In the genomic region with DNA sequence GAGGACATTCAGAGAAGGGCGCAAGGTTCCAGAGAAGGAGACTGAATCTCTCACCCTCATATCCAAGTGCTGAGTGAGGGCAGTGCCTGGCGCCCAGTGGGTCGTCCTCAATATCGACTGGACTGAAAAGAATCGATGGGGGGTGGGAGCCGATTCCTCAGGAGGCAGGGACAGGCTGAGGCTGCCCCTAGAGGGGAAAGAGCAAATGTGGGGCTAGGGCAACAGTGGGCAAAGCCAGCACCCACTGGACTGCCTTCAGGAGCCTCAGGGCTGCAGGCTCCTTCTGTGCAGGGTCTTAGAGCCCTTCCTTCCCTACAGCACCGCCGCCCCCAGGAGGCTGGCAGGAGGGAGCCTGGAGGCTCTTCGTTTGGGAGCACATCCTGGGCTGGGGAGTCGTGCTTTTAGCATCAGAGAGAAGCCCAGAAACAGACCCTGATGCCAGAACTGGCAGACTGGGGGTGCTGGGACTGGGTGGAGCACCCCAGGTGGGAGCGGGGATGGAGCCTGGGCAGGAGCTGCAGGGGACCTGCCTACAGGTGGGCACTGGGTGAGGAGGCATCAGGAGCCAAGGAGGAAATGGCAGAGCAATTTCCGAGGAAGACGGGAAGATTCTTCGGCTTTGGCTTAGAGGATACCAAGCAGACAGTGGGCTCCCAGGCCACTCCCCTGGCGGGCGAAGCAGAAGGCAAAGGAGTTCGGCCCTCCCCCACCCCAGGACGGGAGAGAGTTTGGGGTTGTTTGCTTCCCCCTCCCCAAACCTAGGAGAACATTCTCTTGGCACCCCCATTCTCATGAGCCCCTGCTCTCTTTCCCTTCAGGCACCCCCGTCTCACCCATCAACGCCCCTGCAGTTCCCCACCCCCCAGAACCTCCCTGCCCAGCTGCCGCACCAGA, we compare ENCODE assay signal across 10 cellular contexts. TPM values are rescaled to one million over a fixed set of nuclear protein-coding genes. Genes with fewer than 3 reads are reported as not detected.
DNase-seq lines count a peak whose midpoint lies in the region; ATAC-seq and TF ChIP-seq lines count a peak whose summit lies in the region.
"Had no signal": no experiment of that assay in that cellular context is flagged by ENCODE, and none has a peak within 500 bp of the region (broad histone marks: within the 10 kb centered on the region; RNA-seq: fewer than 3 reads in every experiment).

No MANE protein-coding gene starts in this region.

- TF ChIP-seq CTCF in gastrocnemius medialis (IDR thresholded peaks at IDR 0.05 in 4 of 5, conservative IDR thresholded peaks at IDR 0.05 in 1 of 5), result no peak

- ATAC-seq in T-helper 17 cell (no peak), gastrocnemius medialis (no peak)

- in situ Hi-C loops in gastrocnemius medialis (cut with MboI; ENCODE audit: low sequenced_read_pairs in 4 of 4), result no loop called here

- no peak for TF ChIP-seq POLR2A in gastrocnemius medialis (IDR thresholded peaks at IDR 0.05)

- DNase-seq in NCI-H748 (lab: John Stamatoyannopoulos, UW; ENCODE audit: unreplicated experiment), result peak; percentile 13
- DNase-seq in NCI-H748 treated with DMSO at 0.1 percent for 48 hours (lab: John Stamatoyannopoulos, UW), result no peak
- no peak for DNase-seq in T-helper 17 cell
- DNase-seq in gastrocnemius medialis, result no peak
- no peak for DNase-seq in stimulated activated CD4-positive, alpha-beta T cell treated with anti-CD3 and anti-CD28 coated beads, Interleukin-4, amount 100 ng/mL, for 1 hour
- DNase-seq in amniotic stem cell (lab: John Stamatoyannopoulos, UW), result no peak
- no peak for DNase-seq in C1 segment of cervical spinal cord (lab: John Stamatoyannopoulos, UW)
- DNase-seq: hippocampal formation, NCI-H524 treated with DMSO at 0.1 percent for 48 hours had no signal

- H3K4me3 Mint-ChIP-seq in T-helper 17 cell, result peak overlapping the region; percentile 82

- H3K27me3 Mint-ChIP-seq in T-helper 17 cell, result peaks cover 50% of the 10 kb centered on the region

- no peaks in the 10 kb centered on the region for H3K9me3 ChIP-seq in T-helper 17 cell (ENCODE audit: control insufficient read depth, low read length, poor library complexity, severe bottlenecking)
- H3K9me3 ChIP-seq in esophagus (ENCODE audit: control insufficient read depth in 2 of 2, insufficient read depth in 1 of 2, low read depth in 1 of 2, low read length in 1 of 2), result no peaks in the 10 kb centered on the region
- H3K9me3 ChIP-seq in gastrocnemius medialis, result no peaks in the 10 kb centered on the region

- intact Hi-C loops in gastrocnemius medialis (cut with DNase I; ENCODE audit: low total_unique reads), result loop anchor here (2.0 kb wide), 3 partner anchors 19 to 247 kb away; a partner anchor contains a TSS

- peaks cover 2% of the 10 kb centered on the region for H3K36me3 Mint-ChIP-seq in T-helper 17 cell (ENCODE audit: low read depth)

- peaks cover 15% of the 10 kb centered on the region for H3K4me1 Mint-ChIP-seq in T-helper 17 cell

- 26 to 34% methylated on average over 20 to 21 of the region's 21 CpGs for WGBS in esophagus, 2 donors

- H3K36me3 ChIP-seq in esophagus (ENCODE audit: control insufficient read depth in 2 of 2, insufficient read depth in 2 of 2, low read length in 1 of 2) (no peaks in the 10 kb centered on the region), gastrocnemius medialis (no peaks in the 10 kb centered on the region)

- H3K27ac Mint-ChIP-seq in T-helper 17 cell, result no peak overlapping the region

- H3K4me1 ChIP-seq in esophagus (ENCODE audit: control insufficient read depth in 2 of 2, insufficient read depth in 2 of 2, low read length in 1 of 2), result peaks cover 5 to 6% of the 10 kb centered on the region in 2 donors
- H3K4me1 ChIP-seq in gastrocnemius medialis, result peaks cover 4 to 5% of the 10 kb centered on the region in 2 donors

- no peak overlapping the region for H3K27ac ChIP-seq in esophagus (ENCODE audit: low read depth in 2 of 2, low read length in 1 of 2)
- H3K27ac ChIP-seq in gastrocnemius medialis, result no peak overlapping the region

- H3K27me3 ChIP-seq in esophagus (ENCODE audit: control insufficient read depth in 1 of 2, insufficient read depth in 2 of 2, low read length in 2 of 2), result peaks cover 0 to 9% of the 10 kb centered on the region in 2 donors
- H3K27me3 ChIP-seq in gastrocnemius medialis, result peaks cover 0 to 2% (median 0%) of the 10 kb centered on the region in 3 donors

- H3K4me3 ChIP-seq in esophagus (ENCODE audit: low read depth in 1 of 2, low read length in 2 of 2) (peak overlapping the region; percentile 35 to 61), gastrocnemius medialis (peak overlapping the region; percentile 39 to 55 (median 48))

RNA-seq across cellular contexts. Expression of a gene that starts 1.2 kb away (rescaled TPM):
- not detected for total RNA-seq in T-helper 17 cell
- polyA plus RNA-seq in esophagus, result 1 to 10 TPM; 1.3 to 2.2 TPM
- 1 to 10 TPM in 2 of 4 donors, under 1 TPM in 2; 0.68 to 4.9 (median 1.4) TPM for total RNA-seq in gastrocnemius medialis
